22 cellular contexts compared by ENCODE assay signal in the genomic region with DNA sequence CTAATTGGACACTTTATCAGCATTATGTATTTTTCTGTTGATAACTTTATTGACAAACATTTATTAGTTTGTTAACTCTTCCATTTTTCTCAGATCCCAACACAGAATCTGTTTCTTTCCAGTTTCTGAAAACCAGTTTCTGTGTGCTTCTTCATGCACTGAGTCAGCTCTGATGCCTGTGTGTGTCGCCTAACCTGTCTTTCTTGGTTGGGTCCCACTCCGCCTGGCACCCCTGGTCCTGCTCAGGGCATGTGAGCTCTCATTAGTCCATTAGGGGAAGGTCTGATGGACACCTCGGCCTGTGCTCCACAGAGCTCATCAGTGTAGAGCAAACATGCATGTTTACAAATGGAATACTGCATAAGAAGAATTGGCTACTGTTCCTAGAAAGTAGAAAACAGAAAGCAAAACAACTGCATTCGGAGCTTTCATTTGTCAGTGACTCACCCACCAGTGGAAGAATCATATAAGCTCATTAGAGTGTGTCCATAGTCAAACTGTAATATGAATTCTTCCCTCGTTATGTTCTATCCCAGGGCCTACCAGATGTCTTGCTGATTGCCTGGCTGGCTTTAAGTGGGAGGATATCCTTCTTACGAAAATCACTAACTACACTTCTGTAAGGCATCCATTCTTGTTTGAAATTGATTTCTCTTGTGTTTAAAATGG.
DNase-seq lines count a peak whose midpoint lies in the region; ATAC-seq lines count a peak whose summit lies in the region.
"Had no signal": no experiment of that assay in that cellular context is flagged by ENCODE, and none has a peak within 500 bp of the region (broad histone marks: within the 10 kb centered on the region; RNA-seq: fewer than 3 reads in every experiment).

No MANE protein-coding gene starts in this region.

- no peak overlapping the region for H2BK5ac ChIP-seq in trophoblast cell (ENCODE audit: low read depth, low read length, poor library complexity)

- WGBS in trophoblast cell (ENCODE audit: extremely low coverage, insufficient coverage, insufficient read length) = no CpG with 5 or more reads among the region's 6 CpGs

- H4K12ac ChIP-seq in trophoblast cell (ENCODE audit: low read depth, low read length) = no peak overlapping the region

- no peak overlapping the region for H2BK12ac ChIP-seq in trophoblast cell (ENCODE audit: low read length)

- no peaks in the 10 kb centered on the region for H3K27me3 ChIP-seq in trophoblast cell (ENCODE audit: insufficient read depth, low read length)
- H3K27me3 ChIP-seq: ascending aorta, MG63, right atrium auricular region had no signal

- no peak overlapping the region for H2AK5ac ChIP-seq in trophoblast cell (ENCODE audit: low read length)

- H3K9ac ChIP-seq in trophoblast cell (ENCODE audit: low read length) = no peak overlapping the region
- H3K9ac ChIP-seq: parathyroid adenoma had no signal

- no peak overlapping the region for H3K27ac ChIP-seq in trophoblast cell (ENCODE audit: low read depth, low read length)
- H3K27ac ChIP-seq: ascending aorta, heart right ventricle, parathyroid adenoma, PC-9, right atrium auricular region had no signal

- H3K4me3 ChIP-seq in trophoblast cell (ENCODE audit: low read depth, low read length) = no peak overlapping the region
- H3K4me3 ChIP-seq: ascending aorta, heart right ventricle, MG63, PC-9, right atrium auricular region had no signal

- H3K4me2 ChIP-seq in trophoblast cell (ENCODE audit: low read length) = no peak overlapping the region
- H3K4me2 ChIP-seq: PC-9 had no signal

- peak; percentile 35 for DNase-seq in EH (ENCODE audit: low read depth)
- DNase-seq in M059J (ENCODE audit: low read depth) = peak; percentile 22
- no peak for DNase-seq in trophoblast cell
- no peak for DNase-seq in NCI-H2029 treated with DMSO at 0.1 percent for 48 hours (lab: John Stamatoyannopoulos, UW)
- DNase-seq in activated effector memory CD4-positive, alpha-beta T cell treated with anti-CD3 and anti-CD28 coated beads, Interleukin-2, amount 50 U/mL, for 16 hours = no peak
- DNase-seq in LoVo (ENCODE audit: low spot score) = no peak
- DNase-seq: activated CD8-positive, alpha-beta T cell treated with anti-CD3 and anti-CD28 coated beads for 36 hours; CD8-positive, alpha-beta T cell; dermis blood vessel endothelial cell; DMS 273 treated with DMSO at 0.1 percent for 48 hours; heart right ventricle; left cardiac atrium; MG63; NCI-H524 treated with DMSO at 0.1 percent for 48 hours; NK-92 treated with Interleukin-12 subunit alpha and Interleukin-12 subunit beta, amount 100 ng/mL, for 24 hours; PC-9; Right ventricle myocardium superior; stimulated activated CD4-positive, alpha-beta T cell treated with anti-CD3 and anti-CD28 coated beads, Interleukin-4, amount 100 ng/mL, for 1 hour had no signal

- H4K91ac ChIP-seq in trophoblast cell (ENCODE audit: low read depth, low read length) = no peak overlapping the region

- ATAC-seq in esophagus mucosa = peak; percentile 89
- ATAC-seq: activated CD8-positive, alpha-beta T cell treated with anti-CD3 and anti-CD28 coated beads for 36 hours; CD8-positive, alpha-beta T cell; heart right ventricle; left cardiac atrium had no signal

- H3K14ac ChIP-seq in trophoblast cell (ENCODE audit: low read length) = peak overlapping the region; percentile 56

- no peak overlapping the region for H3K18ac ChIP-seq in trophoblast cell (ENCODE audit: low read length)

- no peak overlapping the region for H4K8ac ChIP-seq in trophoblast cell (ENCODE audit: low read depth, low read length)

- no peaks in the 10 kb centered on the region for H3K36me3 ChIP-seq in trophoblast cell (ENCODE audit: control insufficient read depth in 1 of 2, insufficient read depth in 2 of 2, low read length in 2 of 2)
- H3K36me3 ChIP-seq: ascending aorta, heart right ventricle, MG63, right atrium auricular region had no signal

- H3K4me1 ChIP-seq in trophoblast cell (ENCODE audit: control insufficient read depth in 1 of 2, insufficient read depth in 2 of 2, low read length in 2 of 2) = peaks cover 11% of the 10 kb centered on the region in 2 experiments
- H3K4me1 ChIP-seq: ascending aorta, heart right ventricle, parathyroid adenoma, right atrium auricular region had no signal

- no peaks in the 10 kb centered on the region for H3K9me3 ChIP-seq in trophoblast cell (ENCODE audit: insufficient read depth, low read depth, low read length)
- H3K9me3 ChIP-seq: ascending aorta, MG63, right atrium auricular region had no signal

- H2AFZ ChIP-seq in trophoblast cell (ENCODE audit: insufficient read depth, low read length, poor library complexity) = no peak overlapping the region
- H2AFZ ChIP-seq: parathyroid adenoma, PC-9 had no signal

- no peaks in the 10 kb centered on the region for H3K79me1 ChIP-seq in trophoblast cell (ENCODE audit: low read length)

- H2BK120ac ChIP-seq in trophoblast cell (ENCODE audit: insufficient read depth, low read length, poor library complexity) = no peak overlapping the region

- no peak overlapping the region for H3K23ac ChIP-seq in trophoblast cell (ENCODE audit: low read length)

- H3K4ac ChIP-seq in trophoblast cell (ENCODE audit: low read depth, low read length) = no peak overlapping the region

- no peaks in the 10 kb centered on the region for H3K79me2 ChIP-seq in trophoblast cell (ENCODE audit: control insufficient read depth, insufficient read depth, low read length, poor library complexity)
- H3K79me2 ChIP-seq: parathyroid adenoma had no signal

Comparison
In these comparisons a context has a peak if more than half of its experiments do, and no peak if none do; other contexts are left out.
1. DNase-seq: peak in EH (single experiment) and M059J (single experiment); none in trophoblast cell (0 of 2), NCI-H2029 treated with DMSO at 0.1 percent for 48 hours (single experiment), activated effector memory CD4-positive, alpha-beta T cell treated with anti-CD3 and anti-CD28 coated beads, Interleukin-2, amount 50 U/mL, for 16 hours (single experiment) and LoVo (single experiment).